In the genomic region with DNA sequence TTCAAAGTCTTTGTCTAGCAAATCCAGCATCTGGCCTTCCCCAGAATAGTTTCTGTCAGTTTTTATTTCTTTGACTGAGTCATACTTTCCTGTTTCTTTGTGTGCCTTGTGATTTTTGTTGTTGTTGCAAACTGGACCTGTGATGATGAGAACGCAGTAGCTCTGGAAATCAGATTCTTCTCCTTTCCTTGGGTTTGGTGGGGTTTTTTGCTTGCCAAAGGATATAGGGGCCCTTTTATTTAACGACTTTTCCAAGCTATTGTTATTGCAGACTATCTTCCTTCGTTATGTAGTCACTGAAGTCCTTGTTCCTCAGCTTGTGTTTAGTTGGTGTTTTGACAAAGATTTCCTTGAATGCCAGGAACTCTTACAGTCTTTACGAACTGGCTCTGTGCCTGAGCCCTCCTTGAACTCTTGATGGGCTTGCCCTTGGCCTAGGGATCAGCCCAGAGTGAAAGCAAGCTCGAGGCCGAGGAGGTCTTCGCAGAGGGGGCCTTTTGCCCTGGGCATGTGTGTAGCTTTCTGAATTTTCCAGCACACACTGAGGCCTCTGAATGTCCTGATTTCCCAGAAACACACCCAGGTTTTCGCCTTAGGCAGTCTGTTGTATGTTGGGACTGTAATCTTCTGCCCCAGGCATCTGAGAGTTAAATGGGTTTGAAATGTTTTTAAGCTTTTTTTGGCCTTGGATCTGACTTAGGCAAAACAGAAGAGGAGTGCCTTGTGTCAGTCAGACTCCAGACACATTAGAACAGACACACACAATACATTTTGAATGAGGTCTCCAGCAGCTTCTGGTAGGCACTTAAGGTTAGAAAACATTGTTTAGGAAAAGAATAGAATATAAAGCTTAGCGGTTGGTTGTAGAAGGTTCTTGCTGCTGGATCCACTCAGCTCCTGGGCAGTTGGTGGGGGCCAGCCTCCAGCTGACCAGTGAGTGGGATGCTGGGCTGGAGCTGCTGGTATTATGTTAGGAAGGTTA, we compare ENCODE assay signal across 9 cellular contexts. TPM values are rescaled to one million over a fixed set of nuclear protein-coding genes. Genes with fewer than 3 reads are reported as not detected.
DNase-seq lines count a peak whose midpoint lies in the region; ATAC-seq, FAIRE-seq and TF ChIP-seq lines count a peak whose summit lies in the region.
"Had no signal": no experiment of that assay in that cellular context is flagged by ENCODE, and none has a peak within 500 bp of the region (broad histone marks: within the 10 kb centered on the region; RNA-seq: fewer than 3 reads in every experiment).

No MANE protein-coding gene starts in this region.

- POLR2A ChIA-PET in CD4-positive, alpha-beta memory T cell (lab: Charles Lee; ENCODE audit: partially characterized antibody) = interaction anchor here (0.8 to 1.1 kb wide), 4 partner anchors 14 to 78 kb away, joined by 3 read pairs; partner anchors contain the start of genes FOXK2 and NARF

- no peak for TF ChIP-seq POLR2A in H54 (IDR thresholded peaks at IDR 0.05; ENCODE audit: low read depth, low read length)

- H3K27me3 Mint-ChIP-seq in CD4-positive, alpha-beta memory T cell = no peaks in the 10 kb centered on the region
- H3K27me3 Mint-ChIP-seq: naive B cell had no signal

- no peaks in the 10 kb centered on the region for H3K9me3 ChIP-seq in CD4-positive, alpha-beta memory T cell (ENCODE audit: control insufficient read depth in 1 of 2, low read length in 2 of 2)

- no peak for FAIRE-seq in H54 (lab: Jason Lieb, UNC)

- H3K4me3 ChIP-seq in CD4-positive, alpha-beta memory T cell (ENCODE audit: low read length in 2 of 2) = no peak overlapping the region
- no peak overlapping the region for H3K4me3 ChIP-seq in H7 (ENCODE audit: insufficient read depth, low read depth, low read length)

- ATAC-seq in esophagus mucosa (peak; percentile 38), omental fat pad (ENCODE audit: low FRiP score) (peak; percentile 52), HG03097 (IDR thresholded peaks at IDR 0.05; ENCODE audit: low FRiP score, unreplicated experiment) (no peak), HG02885 (IDR thresholded peaks at IDR 0.05; ENCODE audit: poor library complexity, unreplicated experiment) (no peak)

- H3K27ac ChIP-seq in CD4-positive, alpha-beta memory T cell (ENCODE audit: low read depth, low read length) = peak overlapping the region; percentile 11

- CTCF ChIA-PET in CD4-positive, alpha-beta memory T cell (lab: Charles Lee; ENCODE audit: partially characterized antibody) = interaction anchor here (0.5 to 2.0 kb wide), 8 partner anchors 15 to 186 kb away, joined by 3 to 7 read pairs (median 4); no protein-coding TSS in a partner anchor

- TF ChIP-seq CTCF in omental fat pad (IDR thresholded peaks at IDR 0.05) = no peak

- no peaks in the 10 kb centered on the region for H3K36me3 ChIP-seq in CD4-positive, alpha-beta memory T cell (ENCODE audit: insufficient read depth, low read length)
- H3K36me3 ChIP-seq in H7 (replicated peaks; ENCODE audit: control insufficient read depth, insufficient read depth, low read length) = no peaks in the 10 kb centered on the region

- peaks cover 41 to 63% (median 51%) of the 10 kb centered on the region in 4 donors for H3K4me1 Mint-ChIP-seq in CD4-positive, alpha-beta memory T cell

- DNase-seq in CD4-positive, alpha-beta memory T cell = no peak
- DNase-seq in RPMI8226 (peak; percentile 22), omental fat pad (ENCODE audit: low spot score) (no peak), H54 (ENCODE audit: insufficient read length, low spot score) (no peak), H7 (no peak)
- DNase-seq: naive B cell had no signal

- H3K4me1 ChIP-seq in CD4-positive, alpha-beta memory T cell (ENCODE audit: insufficient read depth, low read length) = peaks cover 48% of the 10 kb centered on the region

- no peaks in the 10 kb centered on the region for H3K9me3 Mint-ChIP-seq in CD4-positive, alpha-beta memory T cell
- H3K9me3 Mint-ChIP-seq: naive B cell had no signal

- H3K27ac Mint-ChIP-seq in CD4-positive, alpha-beta memory T cell = peak overlapping the region; percentile 26 to 89 (median 51)

- no peaks in the 10 kb centered on the region for H3K27me3 ChIP-seq in CD4-positive, alpha-beta memory T cell (ENCODE audit: insufficient read depth, low read length)
- no peaks in the 10 kb centered on the region for H3K27me3 ChIP-seq in H7 (ENCODE audit: control insufficient read depth, insufficient read depth, low read length)

- intact Hi-C loops in CD4-positive, alpha-beta memory T cell (cut with micrococcal nuclease) = no loop called here

- H3K4me3 Mint-ChIP-seq in CD4-positive, alpha-beta memory T cell = peak overlapping the region in 6 of 8 donors; percentile 17 to 74 (median 50)

- H3K36me3 Mint-ChIP-seq in CD4-positive, alpha-beta memory T cell = peaks cover 0 to 4% of the 10 kb centered on the region in 2 donors

RNA-seq across cellular contexts. Expression of gene FOXK2, which starts 17.0 kb away (rescaled TPM):
- 10 to 100 TPM; 51.5 to 57.5 TPM for total RNA-seq in CD4-positive, alpha-beta memory T cell
- 1 to 10 TPM; 1.3 to 6.8 TPM for polyA plus RNA-seq in CD4-positive, alpha-beta memory T cell
- total RNA-seq in esophagus mucosa (34.2 TPM), omental fat pad (10 to 100 TPM; 35.8 to 61.0 (median 38.4) TPM)
- total RNA-seq in H7 (2014; rRNA removed; shearing (Covaris generic)) = 54.1 and 67.4 TPM in 2 replicates

Comparison
In these comparisons a context has a peak if more than half of its experiments do, and no peak if none do; other contexts are left out.
1. ATAC-seq: peak in esophagus mucosa (single experiment) and omental fat pad (single experiment); none in HG03097 (single experiment) and HG02885 (single experiment).